In the genomic region with DNA sequence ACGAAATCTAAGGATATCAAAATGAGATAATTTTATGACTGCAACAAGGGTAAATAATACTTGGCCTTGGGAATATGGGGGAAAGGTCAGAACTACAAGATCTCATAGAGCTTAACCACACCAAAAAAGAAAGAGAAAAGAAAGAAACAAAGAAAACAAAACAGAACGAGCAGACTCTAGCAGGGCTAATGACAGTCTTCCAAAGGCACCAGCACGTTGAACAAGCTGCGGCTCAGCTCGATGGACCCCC, we compare ENCODE assay signal across 8 cellular contexts. TPM values are rescaled to one million over a fixed set of nuclear protein-coding genes. Genes with fewer than 3 reads are reported as not detected.
DNase-seq lines count a peak whose midpoint lies in the region; ATAC-seq, FAIRE-seq and TF ChIP-seq lines count a peak whose summit lies in the region.

No MANE protein-coding gene starts in this region.

- peak overlapping the region; percentile 90 for H3K4me3 Mint-ChIP-seq in stimulated activated naive CD8-positive, alpha-beta T cell treated with anti-CD3 and anti-CD28 coated beads, Interleukin-15, Interleukin-2, amounts not matched to agents 100 ng/mL and 50 ng/mL, for 24 hours

- intact Hi-C loops in ascending aorta (cut with DNase I) (loop anchor here (2.0 to 5.0 kb wide), 3 partner anchors 138 to 1213 kb away; partner anchors contain the start of genes PLGRKT and RFX3), HepG2 (cut with micrococcal nuclease; ENCODE audit: unreplicated experiment) (loop anchor here (1.0 to 5.0 kb wide), 3 partner anchors 33 to 77 kb away; partner anchors contain the start of gene CDC37L1), transverse colon (cut with DNase I; ENCODE audit: low total_unique reads) (no loop called here)

- POLR2A ChIA-PET in HepG2 (lab: Yijun Ruan, JAX): interaction anchor here (0.8 to 3.8 kb wide), 20 partner anchors 10 to 1214 kb away, joined by 3 to 33 read pairs (median 7); partner anchors contain the start of genes CDC37L1, JAK2, PLPP6 and RCL1

- CTCF ChIA-PET in HepG2 (lab: Yijun Ruan, JAX; ENCODE audit: low intra/inter-chr PET ratio, low total read pairs): no interaction called here

- H3K4me1 ChIP-seq in ascending aorta: peaks cover 3 to 17% of the 10 kb centered on the region in 2 donors
- peaks cover 40% of the 10 kb centered on the region for H3K4me1 ChIP-seq in HepG2 (ENCODE audit: insufficient read depth, low read length)
- H3K4me1 ChIP-seq in transverse colon: peaks cover 18 to 33% (median 24%) of the 10 kb centered on the region in 4 donors

- no peak for TF ChIP-seq EP300 in HepG2 (IDR thresholded peaks at IDR 0.05; ENCODE audit: low read depth in 2 of 2, low read length in 2 of 2)
- TF ChIP-seq EP300 in HepG2 (CRISPR knock-in tag; IDR thresholded peaks at IDR 0.05; ENCODE audit: borderline replicate concordance): no peak
- TF ChIP-seq EP300 in transverse colon (IDR thresholded peaks at IDR 0.05; ENCODE audit: low read depth): no peak

- WGBS in HepG2 (ENCODE audit: low lambda C conversion rate): 0% methylated on average over 5 of the region's 5 CpGs
- 0% methylated on average over 5 of the region's 5 CpGs for WGBS in transverse colon (ENCODE audit: low coverage in 1 of 2), 2 donors

- peaks cover 42% of the 10 kb centered on the region for H3K4me1 Mint-ChIP-seq in stimulated activated naive CD8-positive, alpha-beta T cell treated with anti-CD3 and anti-CD28 coated beads, Interleukin-15, Interleukin-2, amounts not matched to agents 100 ng/mL and 50 ng/mL, for 24 hours (ENCODE audit: low read depth)

- H3K27me3 Mint-ChIP-seq in stimulated activated naive CD8-positive, alpha-beta T cell treated with anti-CD3 and anti-CD28 coated beads, Interleukin-15, Interleukin-2, amounts not matched to agents 100 ng/mL and 50 ng/mL, for 24 hours: no peaks in the 10 kb centered on the region

- in situ Hi-C loops in HepG2 (cut with HindIII; ENCODE audit: extremely low pct_ligation_motif_present, low pct_unique_long_range_greater_than_20kb) (no loop called here), transverse colon (cut with MboI; ENCODE audit: low pct_ligation_motif_present in 1 of 4, low pct_unique_long_range_greater_than_20kb in 1 of 4, low sequenced_read_pairs in 3 of 4) (loop anchor here in 2 of 4 donors (10.0 kb wide), 1 partner anchor 65 kb away; the partner anchor contains the start of gene CDC37L1 (in 2 of the 2))

- no peak for DNase-seq in stimulated activated naive CD8-positive, alpha-beta T cell treated with anti-CD3 and anti-CD28 coated beads, Interleukin-15, Interleukin-2, amounts not matched to agents 100 U/mL and 50 U/mL, for 24 hours
- no peak for DNase-seq in ascending aorta (ENCODE audit: low spot score in 2 of 2)
- no peak for DNase-seq in HepG2 (ENCODE audit: low spot score)
- no peak for DNase-seq in transverse colon
- no peak for DNase-seq in GOT3 (lab: John Stamatoyannopoulos, UW)
- DNase-seq in NCI-H82 treated with DMSO at 0.1 percent for 48 hours (lab: John Stamatoyannopoulos, UW; ENCODE audit: unreplicated experiment): no peak

- H3K79me2 ChIP-seq in HepG2 (ENCODE audit: insufficient read depth, low read length): peaks cover 49% of the 10 kb centered on the region

- peak overlapping the region; percentile 98 for H3K9ac ChIP-seq in HepG2 (ENCODE audit: insufficient read depth, low read depth, low read length)

- H3K36me3 Mint-ChIP-seq in stimulated activated naive CD8-positive, alpha-beta T cell treated with anti-CD3 and anti-CD28 coated beads, Interleukin-15, Interleukin-2, amounts not matched to agents 100 ng/mL and 50 ng/mL, for 24 hours (ENCODE audit: low read depth): peaks cover 3% of the 10 kb centered on the region

- peak overlapping the region; percentile 86 to 87 for H3K27ac ChIP-seq in ascending aorta
- H3K27ac ChIP-seq in HepG2 (ENCODE audit: extremely low read length, insufficient read depth, low read length): peak overlapping the region; percentile 100
- peak overlapping the region; percentile 93 to 98 (median 96) for H3K27ac ChIP-seq in transverse colon

- peak overlapping the region; percentile 76 to 88 for H3K4me3 ChIP-seq in ascending aorta
- H3K4me3 ChIP-seq in HepG2 (replicated peaks in 1 of 3; ENCODE audit: insufficient read depth in 1 of 3, low read depth in 2 of 3, low read length in 3 of 3): peak overlapping the region; percentile 93 to 98 (median 96)
- H3K4me3 ChIP-seq in transverse colon: peak overlapping the region; percentile 54 to 84 (median 81)

- peak overlapping the region; percentile 90 for H3K27ac Mint-ChIP-seq in stimulated activated naive CD8-positive, alpha-beta T cell treated with anti-CD3 and anti-CD28 coated beads, Interleukin-15, Interleukin-2, amounts not matched to agents 100 ng/mL and 50 ng/mL, for 24 hours

- BruUV-seq in HepG2 (replicated peaks; lab: Mats Ljungman, UMichigan): no TSS peak

- TF ChIP-seq CTCF in ascending aorta (IDR thresholded peaks at IDR 0.05): no peak
- no peak for TF ChIP-seq CTCF in HepG2 (CRISPR knock-in tag; IDR thresholded peaks at IDR 0.05)
- no peak for TF ChIP-seq CTCF in transverse colon (IDR thresholded peaks at IDR 0.05)

- no peak overlapping the region for H2AFZ ChIP-seq in HepG2 (ENCODE audit: low read length)

- H3K4me2 ChIP-seq in HepG2 (ENCODE audit: low read depth, low read length): peak overlapping the region; percentile 76

- no peak for TF ChIP-seq RAD21 in HepG2 (CRISPR knock-in tag; IDR thresholded peaks at IDR 0.05)

- no peak for ATAC-seq in stimulated activated naive CD8-positive, alpha-beta T cell treated with anti-CD3 and anti-CD28 coated beads, Interleukin-15, Interleukin-2, amounts not matched to agents 100 U/mL and 50 U/mL, for 24 hours
- ATAC-seq in HepG2 (no peak), GM21717 (IDR thresholded peaks at IDR 0.05; ENCODE audit: unreplicated experiment) (no peak)

- H3K27me3 ChIP-seq in ascending aorta (no peaks in the 10 kb centered on the region), HepG2 (ENCODE audit: control insufficient read depth in 1 of 2, insufficient read depth in 2 of 2, low read length in 2 of 2) (no peaks in the 10 kb centered on the region), transverse colon (no peaks in the 10 kb centered on the region)

- H3K9me3 Mint-ChIP-seq in stimulated activated naive CD8-positive, alpha-beta T cell treated with anti-CD3 and anti-CD28 coated beads, Interleukin-15, Interleukin-2, amounts not matched to agents 100 ng/mL and 50 ng/mL, for 24 hours: no peaks in the 10 kb centered on the region

- H3K36me3 ChIP-seq in ascending aorta (no peaks in the 10 kb centered on the region), HepG2 (replicated peaks in 1 of 2; ENCODE audit: control insufficient read depth in 1 of 2, insufficient read depth in 2 of 2, low read length in 2 of 2) (peaks cover 0 to 2% of the 10 kb centered on the region in 2 experiments; a peak in 1 of 5 replicates), transverse colon (no peaks in the 10 kb centered on the region)

- TF ChIP-seq POLR2A in HepG2 (IDR thresholded peaks at IDR 0.05; ENCODE audit: insufficient read depth in 1 of 2, low read depth in 2 of 2, low read length in 2 of 2): peak; percentile 58 to 67
- TF ChIP-seq POLR2A in transverse colon (IDR thresholded peaks at IDR 0.05): no peak

- H3K9me3 ChIP-seq in ascending aorta (no peaks in the 10 kb centered on the region), HepG2 (ENCODE audit: low read length) (no peaks in the 10 kb centered on the region), transverse colon (no peaks in the 10 kb centered on the region)

- peak; percentile 67 for FAIRE-seq in HepG2 (lab: Jason Lieb, UNC)

- H4K20me1 ChIP-seq in HepG2 (ENCODE audit: insufficient read depth, low read length): peaks cover 28% of the 10 kb centered on the region

RNA-seq across cellular contexts. Expression of gene AK3, which starts 0.7 kb away (rescaled TPM):
- 37.1 TPM for total RNA-seq in ascending aorta
- 109 and 153 TPM in 2 replicates for total RNA-seq in HepG2 (2016; rRNA removed; fragmentation: Illumina TruSeq; extraction: Trizol)
- 16.7 and 23.9 TPM in 2 replicates for total RNA-seq in HepG2 (2016; cell fraction: cytosol; rRNA removed; fragmentation: Illumina TruSeq; extraction: Trizol; ENCODE audit: low read depth)
- 110 and 144 TPM in 2 replicates for total RNA-seq in HepG2 (2016; cell fraction: insoluble cytoplasmic fraction; rRNA removed; fragmentation: Illumina TruSeq; extraction: Trizol)
- total RNA-seq in HepG2 (2016; cell fraction: membrane; rRNA removed; fragmentation: Illumina TruSeq; extraction: Trizol): 101 and 104 TPM in 2 replicates
- total RNA-seq in HepG2 (2016; cell fraction: nucleus; rRNA removed; fragmentation: Illumina TruSeq; extraction: Trizol): 61.8 and 62.9 TPM in 2 replicates
- polyA plus RNA-seq in HepG2 (2011; rRNA removed): 65.1 and 76.8 TPM in 2 replicates
- 36.3 and 48.4 TPM in 2 replicates for polyA plus RNA-seq in HepG2 (2011; cell fraction: cytosol; rRNA removed)
- 25.4 and 34.0 TPM in 2 replicates for polyA plus RNA-seq in HepG2 (2011; cell fraction: nucleus; rRNA removed)
- 69.0 and 81.6 TPM in 2 replicates for polyA plus RNA-seq in HepG2 (2012)
- 22.4 and 31.8 TPM in 2 replicates for polyA plus RNA-seq in HepG2 (2016; cell fraction: cytosol; fragmentation: Illumina TruSeq; extraction: Trizol; ENCODE audit: low read depth)
- polyA plus RNA-seq in HepG2 (2016; cell fraction: insoluble cytoplasmic fraction; fragmentation: Illumina TruSeq; extraction: Trizol; ENCODE audit: low read depth): 189 TPM in 2 replicates
- 89.4 and 100 TPM in 2 replicates for polyA plus RNA-seq in HepG2 (2016; cell fraction: membrane; fragmentation: Illumina TruSeq; extraction: Trizol; ENCODE audit: low read depth)
- polyA plus RNA-seq in HepG2 (2016; cell fraction: nucleus; fragmentation: Illumina TruSeq; extraction: Trizol; ENCODE audit: insufficient read depth, low read depth): 119 and 121 TPM in 2 replicates
- 14.9 and 54.2 TPM in 2 replicates for polyA minus RNA-seq in HepG2 (2011; rRNA and poly(A)+ RNA removed; ENCODE audit: low replicate concordance)
- 85.6 and 86.5 TPM in 2 replicates for polyA minus RNA-seq in HepG2 (2011; cell fraction: cytosol; rRNA and poly(A)+ RNA removed)
- 61.7 and 75.2 TPM in 2 replicates for polyA minus RNA-seq in HepG2 (2011; cell fraction: nucleus; rRNA and poly(A)+ RNA removed)
- total RNA-seq in transverse colon: 100 to 1,000 TPM in 2 of 4 donors, 10 to 100 TPM in 2; 25.9 to 121 (median 82.3) TPM

RNA-seq across cellular contexts. Expression of gene RCL1, which starts 52.4 kb away (rescaled TPM):
- 28.3 TPM for total RNA-seq in ascending aorta
- 31.6 and 33.9 TPM in 2 replicates for total RNA-seq in HepG2 (2016; rRNA removed; fragmentation: Illumina TruSeq; extraction: Trizol)
- 47.2 and 49.8 TPM in 2 replicates for total RNA-seq in HepG2 (2016; cell fraction: cytosol; rRNA removed; fragmentation: Illumina TruSeq; extraction: Trizol; ENCODE audit: low read depth)
- 32.4 and 35.1 TPM in 2 replicates for total RNA-seq in HepG2 (2016; cell fraction: insoluble cytoplasmic fraction; rRNA removed; fragmentation: Illumina TruSeq; extraction: Trizol)
- 31.7 and 32.8 TPM in 2 replicates for total RNA-seq in HepG2 (2016; cell fraction: membrane; rRNA removed; fragmentation: Illumina TruSeq; extraction: Trizol)
- total RNA-seq in HepG2 (2016; cell fraction: nucleus; rRNA removed; fragmentation: Illumina TruSeq; extraction: Trizol): 28.3 and 32.7 TPM in 2 replicates
- polyA plus RNA-seq in HepG2 (2011; rRNA removed): 22.3 and 25.9 TPM in 2 replicates
- 16.4 and 27.5 TPM in 2 replicates for polyA plus RNA-seq in HepG2 (2011; cell fraction: cytosol; rRNA removed)
- 21.0 and 22.1 TPM in 2 replicates for polyA plus RNA-seq in HepG2 (2011; cell fraction: nucleus; rRNA removed)
- polyA plus RNA-seq in HepG2 (2012): 18.3 and 18.7 TPM in 2 replicates
- polyA plus RNA-seq in HepG2 (2016; cell fraction: cytosol; fragmentation: Illumina TruSeq; extraction: Trizol; ENCODE audit: low read depth): 3.6 and 6.7 TPM in 2 replicates
- 32.9 and 39.4 TPM in 2 replicates for polyA plus RNA-seq in HepG2 (2016; cell fraction: insoluble cytoplasmic fraction; fragmentation: Illumina TruSeq; extraction: Trizol; ENCODE audit: low read depth)
- polyA plus RNA-seq in HepG2 (2016; cell fraction: membrane; fragmentation: Illumina TruSeq; extraction: Trizol; ENCODE audit: low read depth): 8.3 and 8.4 TPM in 2 replicates
- polyA plus RNA-seq in HepG2 (2016; cell fraction: nucleus; fragmentation: Illumina TruSeq; extraction: Trizol; ENCODE audit: insufficient read depth, low read depth): 33.7 and 36.4 TPM in 2 replicates
- 32.3 and 35.4 TPM in 2 replicates for polyA minus RNA-seq in HepG2 (2011; rRNA and poly(A)+ RNA removed; ENCODE audit: low replicate concordance)
- 11.1 and 16.9 TPM in 2 replicates for polyA minus RNA-seq in HepG2 (2011; cell fraction: cytosol; rRNA and poly(A)+ RNA removed)
- 66.7 and 69.2 TPM in 2 replicates for polyA minus RNA-seq in HepG2 (2011; cell fraction: nucleus; rRNA and poly(A)+ RNA removed)
- total RNA-seq in transverse colon: 10 to 100 TPM in 1 of 4 donors, 1 to 10 TPM in 3; 2.6 to 23.5 (median 7.3) TPM
